In the genomic region with DNA sequence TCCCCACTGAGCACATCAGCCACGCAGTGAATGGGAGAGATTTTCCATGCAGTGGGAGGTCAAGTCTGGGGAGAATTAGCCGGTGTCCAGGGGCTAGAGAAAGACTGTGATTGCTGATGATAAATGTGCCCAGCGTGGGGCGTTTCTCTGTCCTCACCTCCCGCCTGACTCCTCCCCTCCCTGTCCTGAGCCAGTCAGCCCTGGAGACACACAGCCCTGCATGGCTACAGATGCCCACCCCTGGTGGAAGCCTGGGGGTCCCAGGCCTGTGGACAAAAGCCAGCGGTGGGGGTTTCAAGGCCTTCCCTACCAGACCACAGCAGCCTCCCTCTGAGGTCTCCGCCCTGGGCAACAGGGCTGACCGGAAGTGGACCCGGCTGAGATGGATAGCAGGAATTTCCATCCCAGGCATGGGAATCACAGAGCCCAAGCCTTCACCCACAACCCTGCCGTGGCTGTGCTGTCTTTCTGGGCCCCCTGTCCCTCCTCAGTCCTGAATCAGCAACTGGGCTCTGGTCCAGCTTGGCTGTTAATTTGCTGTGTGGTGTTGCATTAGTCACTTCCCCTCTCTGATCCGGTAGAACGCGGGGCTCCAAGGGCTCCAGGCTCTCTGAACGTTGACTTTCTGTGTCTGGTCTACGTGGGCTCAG, we compare ENCODE assay signal across 15 cellular contexts. TPM values are rescaled to one million over a fixed set of nuclear protein-coding genes. Genes with fewer than 3 reads are reported as not detected.
A peak's percentile ranks its signal among the peaks of the same experiment; 100 is the strongest.
DNase-seq lines count a peak whose midpoint lies in the region; ATAC-seq and TF ChIP-seq lines count a peak whose summit lies in the region.
"Had no signal": no experiment of that assay in that cellular context is flagged by ENCODE, and none has a peak within 500 bp of the region (broad histone marks: within the 10 kb centered on the region; RNA-seq: fewer than 3 reads in every experiment).

No MANE protein-coding gene starts in this region.

- H3K4me1 ChIP-seq in spleen = peaks cover 0 to 58% (median 22%) of the 10 kb centered on the region in 6 donors

- TF ChIP-seq POLR2A in spleen (IDR thresholded peaks at IDR 0.05) = no peak

- 49 to 67% (median 53%) methylated on average over 13 to 15 of the region's 15 CpGs for WGBS in spleen, 5 donors

- H3K9me3 ChIP-seq in spleen = no peaks in the 10 kb centered on the region
- H3K9me3 ChIP-seq: left lung, neutrophil had no signal

- peaks cover 13% of the 10 kb centered on the region for H3K4me1 Mint-ChIP-seq in neural crest cell

- no peaks in the 10 kb centered on the region for H3K9me3 Mint-ChIP-seq in neural crest cell
- H3K9me3 Mint-ChIP-seq: T-cell had no signal

- no peak for ATAC-seq in HG03469 (IDR thresholded peaks at IDR 0.05; ENCODE audit: unreplicated experiment)
- no peak for ATAC-seq in HG02678 (IDR thresholded peaks at IDR 0.05; ENCODE audit: unreplicated experiment)
- ATAC-seq: left lung, T-cell had no signal

- no peaks in the 10 kb centered on the region for H3K36me3 Mint-ChIP-seq in neural crest cell (ENCODE audit: low read depth)
- H3K36me3 Mint-ChIP-seq: T-cell had no signal

- TF ChIP-seq CTCF in choroid plexus epithelial cell (conservative IDR thresholded peaks at IDR 0.05; ENCODE audit: low read depth, low read length) (no peak), neural crest cell (conservative IDR thresholded peaks at IDR 0.05) (no peak), spleen (IDR thresholded peaks at IDR 0.05 in 8 of 11, conservative IDR thresholded peaks at IDR 0.05 in 3 of 11) (no peak)

- peak overlapping the region; percentile 62 for H3K27ac Mint-ChIP-seq in neural crest cell (ENCODE audit: unreplicated experiment)
- H3K27ac Mint-ChIP-seq: T-cell had no signal

- H3K4me3 ChIP-seq in choroid plexus epithelial cell (ENCODE audit: low read depth, low read length) (no peak overlapping the region), spleen (no peak overlapping the region)
- H3K4me3 ChIP-seq: left lung had no signal

- H3K4me3 Mint-ChIP-seq in neural crest cell = no peak overlapping the region
- H3K4me3 Mint-ChIP-seq: T-cell had no signal

- H3K27ac ChIP-seq in spleen = peak overlapping the region in 4 of 8 donors; percentile 16 to 30 (median 21)
- H3K27ac ChIP-seq: left lung, neutrophil had no signal

- no peaks in the 10 kb centered on the region for H3K27me3 Mint-ChIP-seq in neural crest cell (ENCODE audit: low read depth)
- H3K27me3 Mint-ChIP-seq: T-cell had no signal

- peaks cover 0 to 9% (median 0%) of the 10 kb centered on the region in 7 donors for H3K27me3 ChIP-seq in spleen (replicated peaks in 1 of 7)
- H3K27me3 ChIP-seq: left lung, neutrophil had no signal

- intact Hi-C loops in spleen (cut with DNase I; ENCODE audit: low total_unique reads) = no loop called here

- DNase-seq in EL (peak; percentile 75), MV-4-11 (lab: John Stamatoyannopoulos, UW) (peak; percentile 44), choroid plexus epithelial cell (ENCODE audit: low read depth) (peak; percentile 41), neural crest cell (ENCODE audit: low read depth, low spot score) (no peak), spleen (no peak), ureter (ENCODE audit: low spot score) (no peak)
- DNase-seq: activated CD4-positive, alpha-beta T cell treated with anti-CD3 and anti-CD28 coated beads, Interleukin-2, amount 50 U/mL, for 1 hour; activated gamma-delta T cell; NCI-H82; stimulated activated naive CD4-positive, alpha-beta T cell; T-cell had no signal

- no peaks in the 10 kb centered on the region for H3K36me3 ChIP-seq in spleen
- H3K36me3 ChIP-seq: left lung, neutrophil had no signal

RNA-seq across cellular contexts. Expression of gene SLC29A3, which starts 46.8 kb away (rescaled TPM):
- total RNA-seq in neural crest cell (5.3 and 6.0 TPM in 2 replicates), spleen (10 to 100 TPM in 3 of 7 donors, 1 to 10 TPM in 4; 7.5 to 15.6 (median 9.3) TPM), ureter (22.4 TPM)
- 1 to 10 TPM; 3.3 to 7.7 (median 4.8) TPM for polyA plus RNA-seq in spleen

RNA-seq across cellular contexts. Expression of gene UNC5B, which starts 59.9 kb away (rescaled TPM):
- 1.3 TPM in 2 replicates for total RNA-seq in neural crest cell
- total RNA-seq in spleen = 10 to 100 TPM in 5 of 7 donors, 1 to 10 TPM in 2; 6.8 to 21.1 (median 15.4) TPM
- polyA plus RNA-seq in spleen = 1 to 10 TPM in 2 of 3 donors, under 1 TPM in 1; 0.74 to 3.2 (median 1.7) TPM
- total RNA-seq in ureter = 61.8 TPM

Comparison
In these comparisons a context has a peak if more than half of its experiments do, and no peak if none do; other contexts are left out.
1. DNase-seq: peak in EL (single experiment), MV-4-11 (single experiment) and choroid plexus epithelial cell (single experiment); none in neural crest cell (single experiment), spleen (single experiment) and ureter (single experiment).